1 cellular context compared by ENCODE assay signal in genomic region chr6:1237636-1238035, GRCh38.
TF ChIP-seq lines count a peak whose summit lies in the region.

No MANE protein-coding gene starts in this region.

TF ChIP-seq in HepG2, 621 proteins besides CTCF, POLR2A, EP300 and RAD21:
- TF ChIP-seq MED13 (CRISPR knock-in tag; IDR thresholded peaks at IDR 0.05) (0 out of 2 replicates have a peak, but pooled peaks have one; percentile 23), MZF1 (CRISPR knock-in tag; IDR thresholded peaks at IDR 0.05; ENCODE audit: borderline replicate concordance) (no peak), NCOA1 (CRISPR knock-in tag; IDR thresholded peaks at IDR 0.05) (no peak), MTERF4 (CRISPR knock-in tag; IDR thresholded peaks at IDR 0.05) (no peak), MLLT10 (CRISPR knock-in tag; IDR thresholded peaks at IDR 0.05) (no peak), HNF4G (IDR thresholded peaks at IDR 0.05; ENCODE audit: borderline replicate concordance, low read depth, low read length) (no peak), HNF4G (CRISPR knock-in tag; IDR thresholded peaks at IDR 0.05; ENCODE audit: borderline replicate concordance, low read depth) (no peak)
TF ChIP-seq in HepG2: peak in this region for 1.
